ENCODE assay signal across 19 cellular contexts in genomic region chr7:150645259-150646020, GRCh38. TPM values are rescaled to one million over a fixed set of nuclear protein-coding genes. Genes with fewer than 3 reads are reported as not detected.
DNase-seq lines count a peak whose midpoint lies in the region; ATAC-seq and TF ChIP-seq lines count a peak whose summit lies in the region.
"Had no signal": no experiment of that assay in that cellular context is flagged by ENCODE, and none has a peak within 500 bp of the region (broad histone marks: within the 10 kb centered on the region; RNA-seq: fewer than 3 reads in every experiment).

No MANE protein-coding gene starts in this region.

- peaks cover 26% of the 10 kb centered on the region for H3K4me1 Mint-ChIP-seq in activated CD4-positive, alpha-beta T cell treated with anti-CD3 and anti-CD28 coated beads, Interleukin-2, amount 10 ng/mL, durations not matched to agents 24 days and 14 days
- H3K4me1 Mint-ChIP-seq in activated CD4-positive, alpha-beta T cell treated with anti-CD3 and anti-CD28 coated beads, Interleukin-2, amount 10 ng/mL, durations not matched to agents 7 days and 5 days, result peaks cover 32% of the 10 kb centered on the region
- H3K4me1 Mint-ChIP-seq in CD4-positive, alpha-beta T cell (ENCODE audit: low read depth), result peaks cover 88% of the 10 kb centered on the region
- peaks cover 76 to 83% (median 79%) of the 10 kb centered on the region in 3 donors for H3K4me1 Mint-ChIP-seq in T-cell
- H3K4me1 Mint-ChIP-seq in activated naive CD8-positive, alpha-beta T cell treated with anti-CD3 and anti-CD28 coated beads, Interleukin-2, amount 50 U/mL, for 24 hours, result peaks cover 42% of the 10 kb centered on the region

- DNase-seq in activated CD4-positive, alpha-beta T cell treated with anti-CD3 and anti-CD28 coated beads, Interleukin-2, amount 10 ng/mL, durations not matched to agents 24 days and 14 days, result peak; percentile 45
- DNase-seq in activated CD4-positive, alpha-beta T cell treated with anti-CD3 and anti-CD28 coated beads, Interleukin-2, amount 10 ng/mL, durations not matched to agents 7 days and 5 days, result no peak
- no peak for DNase-seq in CD4-positive, alpha-beta T cell
- no peak for DNase-seq in T-cell
- DNase-seq in activated naive CD8-positive, alpha-beta T cell treated with anti-CD3 and anti-CD28 coated beads, Interleukin-2, amount 50 U/mL, for 24 hours, result no peak
- no peak for DNase-seq in CD1c-positive myeloid dendritic cell (ENCODE audit: extremely low spot score)
- DNase-seq in cerebellum (ENCODE audit: low spot score), result no peak
- DNase-seq: C1 segment of cervical spinal cord, DMS79 treated with DMSO at 0.1 percent for 48 hours, GF-D8, HFFc6, KG1, NCI-H1092, NCI-H2107, NCI-H446, NCI-H748 treated with DMSO at 0.1 percent for 48 hours had no signal

- H3K27ac Mint-ChIP-seq in activated CD4-positive, alpha-beta T cell treated with anti-CD3 and anti-CD28 coated beads, Interleukin-2, amount 10 ng/mL, durations not matched to agents 24 days and 14 days, result no peak overlapping the region
- no peak overlapping the region for H3K27ac Mint-ChIP-seq in activated CD4-positive, alpha-beta T cell treated with anti-CD3 and anti-CD28 coated beads, Interleukin-2, amount 10 ng/mL, durations not matched to agents 7 days and 5 days
- H3K27ac Mint-ChIP-seq in CD4-positive, alpha-beta T cell, result peak overlapping the region; percentile 67
- H3K27ac Mint-ChIP-seq in T-cell, result peak overlapping the region; percentile 76 to 83
- H3K27ac Mint-ChIP-seq in activated naive CD8-positive, alpha-beta T cell treated with anti-CD3 and anti-CD28 coated beads, Interleukin-2, amount 50 U/mL, for 24 hours, result peak overlapping the region; percentile 50
- H3K27ac Mint-ChIP-seq: HFFc6 had no signal

- no peak overlapping the region for H3K4me3 Mint-ChIP-seq in activated CD4-positive, alpha-beta T cell treated with anti-CD3 and anti-CD28 coated beads, Interleukin-2, amount 10 ng/mL, durations not matched to agents 24 days and 14 days
- no peak overlapping the region for H3K4me3 Mint-ChIP-seq in activated CD4-positive, alpha-beta T cell treated with anti-CD3 and anti-CD28 coated beads, Interleukin-2, amount 10 ng/mL, durations not matched to agents 7 days and 5 days
- H3K4me3 Mint-ChIP-seq in CD4-positive, alpha-beta T cell, result peak overlapping the region; percentile 66
- peak overlapping the region in 1 of 3 donors; percentile 57 for H3K4me3 Mint-ChIP-seq in T-cell
- peak overlapping the region; percentile 33 for H3K4me3 Mint-ChIP-seq in activated naive CD8-positive, alpha-beta T cell treated with anti-CD3 and anti-CD28 coated beads, Interleukin-2, amount 50 U/mL, for 24 hours
- H3K4me3 Mint-ChIP-seq: HFFc6 had no signal

- H3K27me3 ChIP-seq in CD4-positive, alpha-beta T cell (ENCODE audit: control insufficient read depth, insufficient read depth, low read length), result no peaks in the 10 kb centered on the region

- CTCF ChIA-PET in activated CD4-positive, alpha-beta T cell treated with anti-CD3 and anti-CD28 coated beads, Interleukin-2, amount 10 ng/mL, durations not matched to agents 7 days and 5 days (lab: Charles Lee), result no interaction called here
- CTCF ChIA-PET in CD4-positive, alpha-beta T cell (lab: Charles Lee), result no interaction called here
- CTCF ChIA-PET in T-cell (lab: Charles Lee), result no interaction called here

- no peaks in the 10 kb centered on the region for H3K27me3 Mint-ChIP-seq in activated CD4-positive, alpha-beta T cell treated with anti-CD3 and anti-CD28 coated beads, Interleukin-2, amount 10 ng/mL, durations not matched to agents 24 days and 14 days
- no peaks in the 10 kb centered on the region for H3K27me3 Mint-ChIP-seq in activated CD4-positive, alpha-beta T cell treated with anti-CD3 and anti-CD28 coated beads, Interleukin-2, amount 10 ng/mL, durations not matched to agents 7 days and 5 days
- no peaks in the 10 kb centered on the region for H3K27me3 Mint-ChIP-seq in CD4-positive, alpha-beta T cell
- no peaks in the 10 kb centered on the region for H3K27me3 Mint-ChIP-seq in T-cell
- no peaks in the 10 kb centered on the region for H3K27me3 Mint-ChIP-seq in activated naive CD8-positive, alpha-beta T cell treated with anti-CD3 and anti-CD28 coated beads, Interleukin-2, amount 50 U/mL, for 24 hours

- intact Hi-C loops in activated CD4-positive, alpha-beta T cell treated with anti-CD3 and anti-CD28 coated beads, Interleukin-2, amount 10 ng/mL, durations not matched to agents 24 days and 14 days (cut with micrococcal nuclease), result no loop called here
- intact Hi-C loops in CD4-positive, alpha-beta T cell (cut with DNase I, micrococcal nuclease), result no loop called here

- H3K36me3 Mint-ChIP-seq in activated CD4-positive, alpha-beta T cell treated with anti-CD3 and anti-CD28 coated beads, Interleukin-2, amount 10 ng/mL, durations not matched to agents 24 days and 14 days (ENCODE audit: low read depth), result peaks cover 37% of the 10 kb centered on the region
- peaks cover 56% of the 10 kb centered on the region for H3K36me3 Mint-ChIP-seq in activated CD4-positive, alpha-beta T cell treated with anti-CD3 and anti-CD28 coated beads, Interleukin-2, amount 10 ng/mL, durations not matched to agents 7 days and 5 days (ENCODE audit: low read depth)
- peaks cover 72% of the 10 kb centered on the region for H3K36me3 Mint-ChIP-seq in CD4-positive, alpha-beta T cell (ENCODE audit: low read depth)
- peaks cover 39% of the 10 kb centered on the region for H3K36me3 Mint-ChIP-seq in T-cell
- peaks cover 22% of the 10 kb centered on the region for H3K36me3 Mint-ChIP-seq in activated naive CD8-positive, alpha-beta T cell treated with anti-CD3 and anti-CD28 coated beads, Interleukin-2, amount 50 U/mL, for 24 hours (ENCODE audit: low read depth)

- H3K9me3 Mint-ChIP-seq in activated CD4-positive, alpha-beta T cell treated with anti-CD3 and anti-CD28 coated beads, Interleukin-2, amount 10 ng/mL, durations not matched to agents 24 days and 14 days, result peaks cover 40% of the 10 kb centered on the region
- H3K9me3 Mint-ChIP-seq in activated CD4-positive, alpha-beta T cell treated with anti-CD3 and anti-CD28 coated beads, Interleukin-2, amount 10 ng/mL, durations not matched to agents 7 days and 5 days, result peaks cover 51% of the 10 kb centered on the region
- peaks cover 20% of the 10 kb centered on the region for H3K9me3 Mint-ChIP-seq in CD4-positive, alpha-beta T cell
- H3K9me3 Mint-ChIP-seq in T-cell, result peaks cover 7 to 36% (median 7%) of the 10 kb centered on the region in 3 donors
- peaks cover 46% of the 10 kb centered on the region for H3K9me3 Mint-ChIP-seq in activated naive CD8-positive, alpha-beta T cell treated with anti-CD3 and anti-CD28 coated beads, Interleukin-2, amount 50 U/mL, for 24 hours

- POLR2A ChIA-PET in activated CD4-positive, alpha-beta T cell treated with anti-CD3 and anti-CD28 coated beads, Interleukin-2, amount 10 ng/mL, durations not matched to agents 7 days and 5 days (lab: Charles Lee), result no interaction called here
- POLR2A ChIA-PET in CD4-positive, alpha-beta T cell (lab: Charles Lee), result no interaction called here
- POLR2A ChIA-PET in T-cell (lab: Charles Lee), result interaction anchor here in 1 of 2 donors (0.7 kb wide), 1 partner anchor 64 kb away, joined by 4 read pairs; no protein-coding TSS in a partner anchor

- no peaks in the 10 kb centered on the region for H3K9me3 ChIP-seq in CD4-positive, alpha-beta T cell (ENCODE audit: control insufficient read depth, low read length)

- TF ChIP-seq CTCF in CD4-positive, alpha-beta T cell (IDR thresholded peaks at IDR 0.05), result no peak

- H3K27ac ChIP-seq in CD4-positive, alpha-beta T cell (ENCODE audit: low read depth, low read length), result no peak overlapping the region

- no peak for ATAC-seq in CD4-positive, alpha-beta T cell (ENCODE audit: poor library complexity)
- ATAC-seq in T-cell (replicated peaks in 1 of 4), result peak in 2 of 4 experiments; percentile 34 to 57
- ATAC-seq in activated naive CD8-positive, alpha-beta T cell treated with anti-CD3 and anti-CD28 coated beads, Interleukin-2, amount 50 U/mL, for 24 hours, result no peak
- ATAC-seq in HG02759 (IDR thresholded peaks at IDR 0.05; ENCODE audit: unreplicated experiment), result no peak
- ATAC-seq: Right ventricle myocardium inferior had no signal

RNA-seq across cellular contexts. Expression of gene GIMAP6, which starts 13.3 kb away (rescaled TPM):
- total RNA-seq in activated CD4-positive, alpha-beta T cell treated with anti-CD3 and anti-CD28 coated beads, Interleukin-2, amount 10 ng/mL, durations not matched to agents 24 days and 14 days, result 35.5 and 35.8 TPM in 2 replicates
- total RNA-seq in activated CD4-positive, alpha-beta T cell treated with anti-CD3 and anti-CD28 coated beads, Interleukin-2, amount 10 ng/mL, durations not matched to agents 7 days and 5 days, result 100 to 1,000 TPM; 105 to 109 TPM
- total RNA-seq in CD4-positive, alpha-beta T cell, result 10 to 100 TPM; 14.3 to 14.9 TPM
- total RNA-seq in T-cell, result 100 to 1,000 TPM in 3 of 5 donors, 10 to 100 TPM in 2; 55.0 to 168 (median 150) TPM
- 4.5 TPM for total RNA-seq in cerebellum
- total RNA-seq: HFFc6, MCF 10A had no signal

RNA-seq across cellular contexts. Expression of gene GIMAP2, which starts 40.1 kb away (rescaled TPM):
- total RNA-seq in activated CD4-positive, alpha-beta T cell treated with anti-CD3 and anti-CD28 coated beads, Interleukin-2, amount 10 ng/mL, durations not matched to agents 24 days and 14 days, result 28.2 TPM in 2 replicates
- 100 to 1,000 TPM in 1 of 2 experiments, 10 to 100 TPM in 1; 97.7 to 102 TPM for total RNA-seq in activated CD4-positive, alpha-beta T cell treated with anti-CD3 and anti-CD28 coated beads, Interleukin-2, amount 10 ng/mL, durations not matched to agents 7 days and 5 days
- 10 to 100 TPM; 64.1 to 65.1 TPM for total RNA-seq in CD4-positive, alpha-beta T cell
- 100 to 1,000 TPM in 4 of 5 donors, 10 to 100 TPM in 1; 83.2 to 226 (median 183) TPM for total RNA-seq in T-cell
- total RNA-seq in cerebellum, result 3.1 TPM
- total RNA-seq: HFFc6, MCF 10A had no signal

Comparison
In these comparisons a context has a peak if more than half of its experiments do, and no peak if none do; other contexts are left out.
1. H3K27ac Mint-ChIP-seq: peak in CD4-positive, alpha-beta T cell (single experiment), T-cell (2 of 2) and activated naive CD8-positive, alpha-beta T cell treated with anti-CD3 and anti-CD28 coated beads, Interleukin-2, amount 50 U/mL, for 24 hours (single experiment); none in activated CD4-positive, alpha-beta T cell treated with anti-CD3 and anti-CD28 coated beads, Interleukin-2, amount 10 ng/mL, durations not matched to agents 24 days and 14 days (single experiment) and activated CD4-positive, alpha-beta T cell treated with anti-CD3 and anti-CD28 coated beads, Interleukin-2, amount 10 ng/mL, durations not matched to agents 7 days and 5 days (single experiment).
2. H3K4me3 Mint-ChIP-seq: peak in CD4-positive, alpha-beta T cell (single experiment) and activated naive CD8-positive, alpha-beta T cell treated with anti-CD3 and anti-CD28 coated beads, Interleukin-2, amount 50 U/mL, for 24 hours (single experiment); none in activated CD4-positive, alpha-beta T cell treated with anti-CD3 and anti-CD28 coated beads, Interleukin-2, amount 10 ng/mL, durations not matched to agents 24 days and 14 days (single experiment) and activated CD4-positive, alpha-beta T cell treated with anti-CD3 and anti-CD28 coated beads, Interleukin-2, amount 10 ng/mL, durations not matched to agents 7 days and 5 days (single experiment).